8 cellular contexts compared by ENCODE assay signal in genomic region chr12:11651785-11652184, GRCh38. TPM values are rescaled to one million over a fixed set of nuclear protein-coding genes. Genes with fewer than 3 reads are reported as not detected.
A peak's percentile ranks its signal among the peaks of the same experiment; 100 is the strongest.
DNase-seq lines count a peak whose midpoint lies in the region; ATAC-seq, FAIRE-seq and TF ChIP-seq lines count a peak whose summit lies in the region.

No MANE protein-coding gene starts in this region.

- 6 to 7% methylated on average over 6 of the region's 6 CpGs for WGBS in pancreas, 2 donors

- no peaks in the 10 kb centered on the region for H3K9me3 ChIP-seq in pancreas

- H3K4me3 ChIP-seq in pancreas: peak overlapping the region in 3 of 4 donors; percentile 75 to 81 (median 78)
- H3K4me3 ChIP-seq in H7 (ENCODE audit: insufficient read depth, low read depth, low read length): no peak overlapping the region

- no peaks in the 10 kb centered on the region for H3K36me3 ChIP-seq in pancreas
- H3K36me3 ChIP-seq in H7 (replicated peaks; ENCODE audit: control insufficient read depth, insufficient read depth, low read length): no peaks in the 10 kb centered on the region

- intact Hi-C loops in pancreas (cut with DNase I): no loop called here

- FAIRE-seq in pancreas (lab: Jason Lieb, UNC): no peak

- peak; percentile 28 for TF ChIP-seq POLR2A in erythroblast (IDR thresholded peaks at IDR 0.05; ENCODE audit: low read length)

- peak overlapping the region in 2 of 4 donors; percentile 95 to 98 for H3K27ac ChIP-seq in pancreas

- no peak for TF ChIP-seq CTCF in pancreas (IDR thresholded peaks at IDR 0.05)

- ATAC-seq in pancreas: peak in 1 of 4 donors; percentile 35
- ATAC-seq in HG02840 (IDR thresholded peaks at IDR 0.05; ENCODE audit: low FRiP score, unreplicated experiment): no peak

- H3K27me3 ChIP-seq in pancreas (no peaks in the 10 kb centered on the region), H7 (ENCODE audit: control insufficient read depth, insufficient read depth, low read length) (no peaks in the 10 kb centered on the region)

- DNase-seq in NCI-H1105 treated with DMSO at 0.1 percent for 48 hours (lab: John Stamatoyannopoulos, UW): peak; percentile 14
- no peak for DNase-seq in NCI-H1105 (lab: John Stamatoyannopoulos, UW)
- DNase-seq in RPMI8226: peak; percentile 27
- peak; percentile 8 to 20 for DNase-seq in erythroblast (lab: John Stamatoyannopoulos, UW)
- DNase-seq in pancreas: no peak
- no peak for DNase-seq in GDM1 (lab: John Stamatoyannopoulos, UW)
- DNase-seq in H7: no peak

- peaks cover 16 to 33% (median 18%) of the 10 kb centered on the region in 3 donors for H3K4me1 ChIP-seq in pancreas

RNA-seq across cellular contexts. Expression of gene ETV6, which starts 2.3 kb away (rescaled TPM):
- total RNA-seq in pancreas: 10 to 100 TPM; 16.1 to 31.6 (median 19.1) TPM
- 1 to 10 TPM; 5.1 to 5.3 TPM for polyA plus RNA-seq in pancreas
- 5.7 and 6.2 TPM in 2 replicates for total RNA-seq in H7 (2014; rRNA removed; shearing (Covaris generic))

Comparison
In these comparisons a context has a peak if more than half of its experiments do, and no peak if none do; other contexts are left out.
1. DNase-seq: peak in NCI-H1105 treated with DMSO at 0.1 percent for 48 hours (single experiment), RPMI8226 (single experiment) and erythroblast (2 of 2); none in NCI-H1105 (single experiment), pancreas (0 of 6), GDM1 (single experiment) and H7 (single experiment).